In the genomic region with DNA sequence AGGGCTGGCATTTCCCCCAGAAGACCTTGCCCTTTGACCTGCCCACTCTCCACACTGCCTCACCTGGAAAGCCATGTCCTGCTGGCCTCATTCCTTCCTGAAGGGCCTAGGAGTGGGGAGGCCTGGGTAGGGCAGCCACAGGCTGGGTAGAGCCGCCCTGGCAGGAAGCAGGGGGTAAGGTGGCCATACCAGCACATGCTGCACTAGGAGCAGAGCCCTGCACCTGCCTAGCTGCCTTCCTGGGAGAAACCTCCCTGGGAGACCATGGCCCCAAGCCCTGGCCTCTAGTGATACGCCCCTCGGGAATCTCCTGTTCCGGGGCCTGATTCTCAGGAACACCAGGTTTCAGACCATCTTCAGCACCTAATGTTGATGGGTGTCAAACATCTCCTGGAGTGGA, we compare ENCODE assay signal across 24 cellular contexts.
"Had no signal": no experiment of that assay in that cellular context is flagged by ENCODE, and none has a peak within 500 bp of the region (broad histone marks: within the 10 kb centered on the region; RNA-seq: fewer than 3 reads in every experiment).

No MANE protein-coding gene starts in this region.

- H3K9me3 ChIP-seq: stomach, suprapubic skin, testis, thoracic aorta, thyroid gland, tibial artery, tibial nerve, transverse colon, upper lobe of left lung, upper lobe of right lung, uterus, vagina had no signal

- H3K4me3 ChIP-seq: stomach, suprapubic skin, testis, thoracic aorta, thyroid gland, tibial artery, tibial nerve, transverse colon, upper lobe of left lung, upper lobe of right lung, uterus, vagina had no signal

- H3K36me3 ChIP-seq: stomach, suprapubic skin, thoracic aorta, thyroid gland, tibial artery, tibial nerve, transverse colon, upper lobe of left lung, upper lobe of right lung, uterus, vagina had no signal

- H3K4me1 ChIP-seq: suprapubic skin, testis, thyroid gland, upper lobe of right lung, uterus, vagina had no signal

- FAIRE-seq: urothelium cell line had no signal

- H3K27me3 ChIP-seq: stomach, suprapubic skin, testis, thyroid gland, tibial artery, tibial nerve, transverse colon, upper lobe of left lung, upper lobe of right lung, uterus, vagina had no signal

- H3K27ac ChIP-seq: stomach, suprapubic skin, testis, thoracic aorta, thyroid gland, tibial artery, tibial nerve, transverse colon, upper lobe of left lung, upper lobe of right lung, uterus, vagina had no signal

- DNase-seq: stimulated activated CD4-positive, alpha-beta T cell treated with anti-CD3 and anti-CD28 coated beads, Interleukin-2, amount 100 ng/mL, for 48 hours; stimulated activated CD4-positive, alpha-beta T cell treated with anti-CD3 and anti-CD28 coated beads, Interleukin-4, amount 100 ng/mL, for 1 hour; stimulated activated CD4-positive, alpha-beta T cell treated with anti-CD3 and anti-CD28 coated beads, Interleukin-4, amount 100 ng/mL, for 24 hours; stimulated activated CD4-positive, alpha-beta T cell treated with anti-CD3 and anti-CD28 coated beads, Interleukin-4, amount 100 ng/mL, for 4 hours; stimulated activated CD8-positive, alpha-beta memory T cell treated with anti-CD3 and anti-CD28 coated beads, Interleukin-4, amount 100 ng/mL, for 48 hours; stimulated activated naive B cell treated with anti-CD40 and anti-IgM and Interleukin-4, amounts not matched to agents 10 μg/mL and 1 μg/mL and 100 μg/mL, for 72 hours; stimulated activated naive CD4-positive, alpha-beta T cell; stimulated activated naive CD4-positive, alpha-beta T cell treated with Interleukin-2 at 50 U/mL for 16 hours; stimulated activated naive CD8-positive, alpha-beta T cell treated with anti-CD3 and anti-CD28 coated beads, Interleukin-15, amount 100 ng/mL, for 72 hours; stimulated activated naive CD8-positive, alpha-beta T cell treated with anti-CD3 and anti-CD28 coated beads, Interleukin-15, Interleukin-2, amounts not matched to agents 100 U/mL and 50 U/mL, for 24 hours; stomach; substantia nigra; testis; thyroid gland; tibial artery; transverse colon; upper lobe of left lung; upper lobe of right lung; uterus had no signal
